34 cellular contexts compared by ENCODE assay signal in genomic region chr14:25375639-25376038, GRCh38.
"Had no signal": no experiment of that assay in that cellular context is flagged by ENCODE, and none has a peak within 500 bp of the region (broad histone marks: within the 10 kb centered on the region; RNA-seq: fewer than 3 reads in every experiment).

No MANE protein-coding gene starts in this region.

- H3K9me3 ChIP-seq: MG63 had no signal

- H3K4me3 ChIP-seq: MG63 had no signal

- H3K27me3 ChIP-seq: MG63 had no signal

- DNase-seq: Karpas-422, Kasumi-1, MG63, MM.1S, MV-4-11, NCI-H1048, NCI-H1092, NCI-H1092 treated with DMSO at 0.1 percent for 48 hours, NCI-H1105, NCI-H1105 treated with DMSO at 0.1 percent for 48 hours, NCI-H1417, NCI-H1417 treated with DMSO at 0.1 percent for 48 hours, NCI-H1436, NCI-H1436 treated with DMSO at 0.1 percent for 48 hours, NCI-H146, NCI-H1694, NCI-H1694 treated with DMSO at 0.1 percent for 48 hours, NCI-H187, NCI-H187 treated with DMSO at 0.1 percent for 48 hours, NCI-H1930, NCI-H2029, NCI-H2029 treated with DMSO at 0.1 percent for 48 hours, NCI-H2081, NCI-H2081 treated with DMSO at 0.1 percent for 48 hours, NCI-H2107, NCI-H2171, NCI-H2171 treated with DMSO at 0.1 percent for 48 hours, NCI-H2227 treated with DMSO at 0.1 percent for 48 hours, NCI-H226, NCI-H345, NCI-H446, NCI-H446 treated with DMSO at 0.1 percent for 48 hours, NCI-H510A, NCI-H510A treated with DMSO at 0.1 percent for 48 hours had no signal

- H3K36me3 ChIP-seq: MG63 had no signal
